ENCODE assay signal across 8 cellular contexts in genomic region chr9:34328983-34329832, GRCh38. TPM values are rescaled to one million over a fixed set of nuclear protein-coding genes. Genes with fewer than 3 reads are reported as not detected.
A peak's percentile ranks its signal among the peaks of the same experiment; 100 is the strongest.
DNase-seq lines count a peak whose midpoint lies in the region; ATAC-seq and TF ChIP-seq lines count a peak whose summit lies in the region.

Gene KIF24 (minus strand): TSS chr9:34329268. CDS start chr9:34311346, 17,922 bp downstream.
Gene NUDT2 (plus strand): TSS chr9:34329569. CDS start chr9:34339040, 9,471 bp downstream.

- peaks cover 24% of the 10 kb centered on the region for H3K4me1 ChIP-seq in Loucy (ENCODE audit: insufficient read depth, low read length, poor library complexity, severe bottlenecking)
- H3K4me1 ChIP-seq in RWPE2 (ENCODE audit: insufficient read depth, poor library complexity, severe bottlenecking): peaks cover 18% of the 10 kb centered on the region

- peak within 1 kb of the TSS; percentile 94 for H3K4me3 Mint-ChIP-seq in natural killer cell

- no peaks in the 10 kb centered on the region for H3K9me3 ChIP-seq in Loucy (ENCODE audit: insufficient read depth, low read depth, low read length)
- H3K9me3 ChIP-seq in RWPE2 (ENCODE audit: severe bottlenecking): no peaks in the 10 kb centered on the region

- H3K36me3 Mint-ChIP-seq in natural killer cell: no peaks in the 10 kb centered on the region

- H3F3A ChIP-seq in Loucy (ENCODE audit: low read depth): no peaks in the 10 kb centered on the region

- peak within 1 kb of the TSS; percentile 95 for H3K27ac Mint-ChIP-seq in natural killer cell

- intact Hi-C loops in natural killer cell (cut with micrococcal nuclease): loop anchor here (1.0 to 5.0 kb wide), 2 partner anchors 47 to 207 kb away; partner anchors contain the start of gene MYORG

- H3K36me3 ChIP-seq in H7 (replicated peaks; ENCODE audit: control insufficient read depth, insufficient read depth, low read length) (no peaks in the 10 kb centered on the region), Loucy (ENCODE audit: insufficient read depth, low read length) (no peaks in the 10 kb centered on the region), RWPE2 (ENCODE audit: low read depth) (no peaks in the 10 kb centered on the region; the same call in 1 of the 2 replicates)

- H2AFZ ChIP-seq in Loucy (ENCODE audit: low read length): peak within 1 kb of the TSS; percentile 95

- peak within 1 kb of the TSS; percentile 99 for H3K9ac ChIP-seq in Loucy (ENCODE audit: low read depth, low read length, poor library complexity, severe bottlenecking)

- ATAC-seq in RWPE2 (ENCODE audit: low read depth) (peak; percentile 94), natural killer cell (peak; percentile 90 to 97 (median 91))

- peak; percentile 100 for DNase-seq in ELR (ENCODE audit: low read depth)
- DNase-seq in H7: peak; percentile 96
- DNase-seq in RWPE2 (ENCODE audit: low spot score): peak; percentile 98
- peak; percentile 92 for DNase-seq in activated effector memory CD4-positive, alpha-beta T cell treated with Interleukin-2 at 50 U/mL for 16 hours
- DNase-seq in fibroblast of pulmonary artery (ENCODE audit: low read depth): peak; percentile 100
- peak; percentile 92 for DNase-seq in natural killer cell
- peak; percentile 87 to 98 (median 96) for DNase-seq in stimulated activated naive CD4-positive, alpha-beta T cell (lab: John Stamatoyannopoulos, UW)

- peak within 1 kb of the TSS; percentile 94 for H3K4me3 ChIP-seq in H7 (ENCODE audit: insufficient read depth, low read depth, low read length)
- H3K4me3 ChIP-seq in Loucy (ENCODE audit: low read length, poor library complexity, severe bottlenecking): peak within 1 kb of the TSS; percentile 98
- H3K4me3 ChIP-seq in RWPE2 (ENCODE audit: severe bottlenecking): peak within 1 kb of the TSS; percentile 60
- peak within 1 kb of the TSS; percentile 93 for H3K4me3 ChIP-seq in fibroblast of pulmonary artery (replicated peaks; ENCODE audit: low read depth, low read length)

- TF ChIP-seq CTCF in Loucy (conservative IDR thresholded peaks at IDR 0.05; ENCODE audit: low read length): no peak
- TF ChIP-seq CTCF in RWPE2 (IDR thresholded peaks at IDR 0.05; ENCODE audit: poor library complexity, severe bottlenecking): no peak
- no peak for TF ChIP-seq CTCF in fibroblast of pulmonary artery (IDR thresholded peaks at IDR 0.05; ENCODE audit: low read length, missing control alignments)
- TF ChIP-seq CTCF in natural killer cell (IDR thresholded peaks at IDR 0.05): no peak

- no peaks in the 10 kb centered on the region for H3K9me3 Mint-ChIP-seq in natural killer cell

- H3K27me3 ChIP-seq in H7 (ENCODE audit: control insufficient read depth, insufficient read depth, low read length) (no peaks in the 10 kb centered on the region), Loucy (ENCODE audit: insufficient read depth, low read length, poor library complexity, severe bottlenecking) (no peaks in the 10 kb centered on the region), RWPE2 (ENCODE audit: insufficient read depth, poor library complexity, severe bottlenecking) (no peaks in the 10 kb centered on the region)

- H3K4me1 Mint-ChIP-seq in natural killer cell: peaks cover 23 to 26% of the 10 kb centered on the region in 2 donors

- H3K4me2 ChIP-seq in Loucy (ENCODE audit: low read depth, low read length, poor library complexity, severe bottlenecking): peak within 1 kb of the TSS; percentile 88

- H3K27me3 Mint-ChIP-seq in natural killer cell (ENCODE audit: low read depth in 2 of 2): no peaks in the 10 kb centered on the region

- H3K79me2 ChIP-seq in Loucy (ENCODE audit: insufficient read depth, low read length): peaks cover 57% of the 10 kb centered on the region

- H4K20me1 ChIP-seq in Loucy (ENCODE audit: insufficient read depth, low read length, poor library complexity, severe bottlenecking): no peaks in the 10 kb centered on the region

- peak within 1 kb of the TSS; percentile 67 for H3K27ac ChIP-seq in RWPE2 (ENCODE audit: poor library complexity, severe bottlenecking)

- H3K9me2 ChIP-seq in Loucy (replicated peaks; ENCODE audit: low read depth, low read length): no peaks in the 10 kb centered on the region

RNA-seq across cellular contexts. Expression of gene KIF24, which starts in this region (rescaled TPM):
- 4.5 and 4.7 TPM in 2 replicates for total RNA-seq in H7 (2014; rRNA removed; shearing (Covaris generic))
- under 1 TPM; 0.28 to 0.50 (median 0.30) TPM for total RNA-seq in natural killer cell

RNA-seq across cellular contexts. Expression of gene NUDT2, which starts in this region (rescaled TPM):
- total RNA-seq in H7 (2014; rRNA removed; shearing (Covaris generic)): 28.6 and 32.4 TPM in 2 replicates
- 10 to 100 TPM in 1 of 3 donors, 1 to 10 TPM in 2; 8.5 to 15.7 (median 9.4) TPM for total RNA-seq in natural killer cell

Comparison
In these comparisons a context has a peak if more than half of its experiments do, and no peak if none do; other contexts are left out.
1. Peak in every context shown above with its lines: DNase-seq, ATAC-seq, H3K4me3 ChIP-seq and H3K27ac ChIP-seq.